In the genomic region with DNA sequence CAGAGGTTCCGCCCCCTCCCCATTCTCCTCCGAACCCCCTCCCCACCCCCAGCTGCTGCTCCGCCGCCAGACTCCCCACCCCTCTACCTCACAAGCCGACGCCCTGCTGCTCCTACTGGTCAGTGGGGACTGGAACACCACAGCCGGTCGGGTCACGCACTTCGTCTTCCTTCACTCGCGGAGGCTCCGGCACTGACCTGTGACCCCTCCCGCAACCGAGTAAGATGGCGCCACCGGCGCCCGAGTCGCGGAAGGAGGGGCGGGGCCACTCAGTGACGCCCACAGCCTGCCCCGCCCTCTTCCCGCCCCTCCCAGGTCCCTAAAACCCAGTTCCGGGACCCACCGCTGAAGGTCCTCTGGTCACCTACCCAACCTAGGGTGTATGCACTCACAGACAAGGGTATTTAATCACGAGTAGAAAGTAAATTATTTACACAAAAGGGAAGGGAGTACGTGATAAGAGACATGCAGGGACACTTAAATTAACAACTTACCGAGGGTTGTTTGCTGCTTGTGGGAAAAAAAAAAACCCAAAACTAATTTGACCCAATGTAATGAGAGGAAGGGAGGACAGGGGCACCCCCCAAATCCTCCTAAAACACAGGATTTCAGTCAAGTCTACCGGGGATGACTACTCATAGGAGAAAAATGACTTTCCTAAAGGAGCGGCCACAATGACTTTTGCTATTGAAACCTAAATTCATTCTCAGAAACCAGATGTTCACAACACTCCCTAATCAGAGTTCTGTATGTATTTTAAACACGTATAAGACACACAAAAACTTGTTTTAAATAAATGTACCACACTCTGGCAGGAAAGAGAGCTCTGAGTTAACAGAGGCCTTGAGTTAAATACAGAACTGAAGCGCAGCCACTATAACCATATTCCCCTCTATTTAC, we compare ENCODE assay signal across 8 cellular contexts. TPM values are rescaled to one million over a fixed set of nuclear protein-coding genes. Genes with fewer than 3 reads are reported as not detected.
A peak's percentile ranks its signal among the peaks of the same experiment; 100 is the strongest.
DNase-seq lines count a peak whose midpoint lies in the region; TF ChIP-seq lines count a peak whose summit lies in the region.

A gene with protein sequence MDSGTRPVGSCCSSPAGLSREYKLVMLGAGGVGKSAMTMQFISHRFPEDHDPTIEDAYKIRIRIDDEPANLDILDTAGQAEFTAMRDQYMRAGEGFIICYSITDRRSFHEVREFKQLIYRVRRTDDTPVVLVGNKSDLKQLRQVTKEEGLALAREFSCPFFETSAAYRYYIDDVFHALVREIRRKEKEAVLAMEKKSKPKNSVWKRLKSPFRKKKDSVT (minus strand): TSS at position 194 of the 900 bp plus-strand sequence. CDS start 588 bp downstream, outside the sequence.

- H3K4me3 ChIP-seq in Caco-2 (ENCODE audit: low read depth, low read length) (peak within 1 kb of the TSS; percentile 57), epithelial cell of esophagus (ENCODE audit: low read length) (peak within 1 kb of the TSS; percentile 69)

- DNase-seq in Caco-2 (peak; percentile 92 to 93), GM20000 (ENCODE audit: low spot score) (peak; percentile 88), HT1080 (ENCODE audit: low read depth) (peak; percentile 73), OCI-M1 (lab: John Stamatoyannopoulos, UW) (peak; percentile 96), activated T-cell treated with anti-CD3 and anti-CD28 coated beads for 24 hours (ENCODE audit: low read depth) (peak; percentile 70), epithelial cell of esophagus (ENCODE audit: low read depth) (peak; percentile 79), middle frontal gyrus (ENCODE audit: extremely low spot score, low spot score) (peak; percentile 62)
- DNase-seq in stimulated activated CD8-positive, alpha-beta memory T cell treated with anti-CD3 and anti-CD28 coated beads, Interleukin-2, amount 100 ng/mL, for 48 hours (ENCODE audit: low read depth in 2 of 2) = peak; percentile 79 to 80

- peaks cover 70% of the 10 kb centered on the region for H3K36me3 Mint-ChIP-seq in Caco-2 (ENCODE audit: insufficient read depth, unreplicated experiment)

- CTCF ChIA-PET in Caco-2 (lab: Charles Lee) = interaction anchor here (1.2 kb wide), 1 partner anchor 27 kb away, joined by 5 read pairs; no protein-coding TSS in a partner anchor

- H3K4me3 Mint-ChIP-seq in Caco-2 (ENCODE audit: unreplicated experiment) = peak within 1 kb of the TSS; percentile 89

- peak within 1 kb of the TSS; percentile 84 for H3K27ac Mint-ChIP-seq in Caco-2 (ENCODE audit: unreplicated experiment)

- H3K9me3 Mint-ChIP-seq in Caco-2 (ENCODE audit: unreplicated experiment) = no peaks in the 10 kb centered on the region

- H3K9me3 ChIP-seq in Caco-2 = no peaks in the 10 kb centered on the region

- H3K4me1 Mint-ChIP-seq in Caco-2 (ENCODE audit: low read depth, unreplicated experiment) = peaks cover 15% of the 10 kb centered on the region

- intact Hi-C loops in Caco-2 (cut with micrococcal nuclease; ENCODE audit: unreplicated experiment) = loop anchor here (10.0 kb wide), 1 partner anchor 57 kb away; the partner anchor contains the start of genes GON4L and SYT11

- BruUV-seq in Caco-2 (replicated peaks; lab: Mats Ljungman, UMichigan) = no TSS peak

- POLR2A ChIA-PET in Caco-2 (lab: Charles Lee) = no interaction called here

- peaks cover 6% of the 10 kb centered on the region; the same call in 1 of the 2 replicates for H3K36me3 ChIP-seq in Caco-2 (ENCODE audit: control insufficient read depth, insufficient read depth, low read length)

- H3K4me1 ChIP-seq in Caco-2 = 0 out of 2 replicates have a peak, but pooled peaks cover 7% of the 10 kb centered on the region

- H3K27me3 Mint-ChIP-seq in Caco-2 (ENCODE audit: insufficient read depth, unreplicated experiment) = no peaks in the 10 kb centered on the region

- no peaks in the 10 kb centered on the region for H3K27me3 ChIP-seq in Caco-2 (replicated peaks; ENCODE audit: control insufficient read depth, insufficient read depth, low read length)

- TF ChIP-seq CTCF in Caco-2 (IDR thresholded peaks at IDR 0.05; ENCODE audit: insufficient read depth in 1 of 2, low read depth in 1 of 2, low read length in 1 of 2, severe bottlenecking in 1 of 2, unreplicated experiment in 1 of 2) (peak in 1 of 2 experiments; percentile 17), GM20000 (IDR thresholded peaks at IDR 0.05; ENCODE audit: extremely low read depth, missing control alignments) (no peak), epithelial cell of esophagus (IDR thresholded peaks at IDR 0.05; ENCODE audit: insufficient read depth, low read depth, low read length, missing control alignments) (no peak)

RNA-seq across cellular contexts. Expression of the gene that starts here (rescaled TPM):
- 21.9 and 23.0 TPM in 2 replicates for total RNA-seq in Caco-2 (2022)
- total RNA-seq in HT1080 (2014; rRNA removed; shearing (Covaris generic)) = 9.1 and 10.1 TPM in 2 replicates
- polyA plus RNA-seq in HT1080 (2015; cell fraction: cytosol; rRNA removed) = 7.3 and 10.8 TPM in 2 replicates
- polyA plus RNA-seq in HT1080 (2015; cell fraction: nucleus; rRNA removed) = 14.0 and 20.3 TPM in 2 replicates

Comparison
In these comparisons a context has a peak if more than half of its experiments do, and no peak if none do; other contexts are left out.
1. Peak in every context shown above with its lines: DNase-seq and H3K4me3 ChIP-seq.